15 cellular contexts compared by ENCODE assay signal in genomic region chrX:66918511-66918910, GRCh38.
DNase-seq lines count a peak whose midpoint lies in the region; ATAC-seq and TF ChIP-seq lines count a peak whose summit lies in the region.
"Had no signal": no experiment of that assay in that cellular context is flagged by ENCODE, and none has a peak within 500 bp of the region (broad histone marks: within the 10 kb centered on the region; RNA-seq: fewer than 3 reads in every experiment).

No MANE protein-coding gene starts in this region.

- H3K27ac Mint-ChIP-seq in activated CD4-positive, alpha-beta memory T cell treated with anti-CD3 and anti-CD28 coated beads for 36 hours, result no peak overlapping the region
- H3K27ac Mint-ChIP-seq: CD4-positive, alpha-beta memory T cell; GM23338 had no signal

- H3K4me1 Mint-ChIP-seq in activated CD4-positive, alpha-beta memory T cell treated with anti-CD3 and anti-CD28 coated beads for 36 hours (ENCODE audit: low read depth), result no peaks in the 10 kb centered on the region
- H3K4me1 Mint-ChIP-seq: GM23338 had no signal

- no peak overlapping the region for H3K4me2 ChIP-seq in smooth muscle cell
- H3K4me2 ChIP-seq: A549, GM23338 had no signal

- H3K9me3 ChIP-seq in MG63 (no peaks in the 10 kb centered on the region), right lobe of liver (no peaks in the 10 kb centered on the region), smooth muscle cell (replicated peaks; ENCODE audit: low read depth) (no peaks in the 10 kb centered on the region), prostate gland (no peaks in the 10 kb centered on the region)
- H3K9me3 ChIP-seq: A549, BE2C had no signal

- no peaks in the 10 kb centered on the region for H3F3A ChIP-seq in smooth muscle cell (ENCODE audit: low read depth)

- no peaks in the 10 kb centered on the region for H3K36me3 Mint-ChIP-seq in activated CD4-positive, alpha-beta memory T cell treated with anti-CD3 and anti-CD28 coated beads for 36 hours
- H3K36me3 Mint-ChIP-seq: CD4-positive, alpha-beta memory T cell had no signal

- H3K27ac ChIP-seq in VCaP (peak overlapping the region; percentile 0; the same call in 1 of the 2 replicates), right lobe of liver (no peak overlapping the region), smooth muscle cell (ENCODE audit: low read depth) (peak overlapping the region; percentile 23), prostate gland (no peak overlapping the region)
- H3K27ac ChIP-seq: A549, C4-2B had no signal

- POLR2A ChIA-PET in activated CD4-positive, alpha-beta memory T cell treated with anti-CD3 and anti-CD28 coated beads for 36 hours (lab: Charles Lee), result no interaction called here

- H3K36me3 ChIP-seq in MG63 (no peaks in the 10 kb centered on the region), right lobe of liver (no peaks in the 10 kb centered on the region), smooth muscle cell (ENCODE audit: low read depth) (no peaks in the 10 kb centered on the region), prostate gland (no peaks in the 10 kb centered on the region)
- H3K36me3 ChIP-seq: BE2C had no signal

- TF ChIP-seq CTCF in VCaP (conservative IDR thresholded peaks at IDR 0.05) (no peak), right lobe of liver (IDR thresholded peaks at IDR 0.05) (no peak), smooth muscle cell (IDR thresholded peaks at IDR 0.05; ENCODE audit: borderline replicate concordance, insufficient read depth, poor library complexity, severe bottlenecking) (no peak), prostate gland (IDR thresholded peaks at IDR 0.05) (no peak)

- no peaks in the 10 kb centered on the region for H3K79me2 ChIP-seq in smooth muscle cell (ENCODE audit: low read depth)

- WGBS in right lobe of liver (ENCODE audit: insufficient coverage, low coverage, low lambda C conversion rate, missing lambda C conversion rate), result 29% methylated on average over 1 of the region's 1 CpG
- WGBS in smooth muscle cell (ENCODE audit: low lambda C conversion rate), result 65% methylated on average over 1 of the region's 1 CpG
- 92% methylated on average over 1 of the region's 1 CpG for WGBS in prostate gland

- H3K4me3 ChIP-seq in MG63 (no peak overlapping the region), right lobe of liver (no peak overlapping the region), smooth muscle cell (no peak overlapping the region), prostate gland (no peak overlapping the region)
- H3K4me3 ChIP-seq: A549, GM23338 had no signal

- CTCF ChIA-PET in activated CD4-positive, alpha-beta memory T cell treated with anti-CD3 and anti-CD28 coated beads for 36 hours (lab: Charles Lee), result no interaction called here

- H3K9me3 Mint-ChIP-seq in activated CD4-positive, alpha-beta memory T cell treated with anti-CD3 and anti-CD28 coated beads for 36 hours, result no peaks in the 10 kb centered on the region
- H3K9me3 Mint-ChIP-seq: CD4-positive, alpha-beta memory T cell had no signal

- H3K4me1 ChIP-seq in right lobe of liver (no peaks in the 10 kb centered on the region), smooth muscle cell (ENCODE audit: low read depth) (no peaks in the 10 kb centered on the region), prostate gland (replicated peaks) (no peaks in the 10 kb centered on the region)
- H3K4me1 ChIP-seq: A549, BE2C had no signal

- H4K20me1 ChIP-seq in smooth muscle cell (ENCODE audit: low read depth), result no peaks in the 10 kb centered on the region

- no peaks in the 10 kb centered on the region for H3K27me3 Mint-ChIP-seq in activated CD4-positive, alpha-beta memory T cell treated with anti-CD3 and anti-CD28 coated beads for 36 hours

- no peak for TF ChIP-seq POLR2A in right lobe of liver (IDR thresholded peaks at IDR 0.05)
- TF ChIP-seq POLR2A in prostate gland (IDR thresholded peaks at IDR 0.05), result no peak

- ATAC-seq in right lobe of liver, result peak; percentile 31 to 74 (median 68)
- ATAC-seq in HG03196 (IDR thresholded peaks at IDR 0.05; ENCODE audit: unreplicated experiment), result no peak
- ATAC-seq: A549, GM23338 had no signal

- no peak overlapping the region for H2AFZ ChIP-seq in smooth muscle cell (ENCODE audit: low read depth)
- H2AFZ ChIP-seq: GM23338 had no signal

- intact Hi-C loops in right lobe of liver (cut with DNase I), result no loop called here
- intact Hi-C loops in activated CD4-positive, alpha-beta memory T cell treated with anti-CD3 and anti-CD28 coated beads for 36 hours (cut with micrococcal nuclease), result no loop called here
- intact Hi-C loops in prostate gland (cut with DNase I), result no loop called here

- DNase-seq in MG63, result peak; percentile 2
- no peak for DNase-seq in right lobe of liver
- DNase-seq in smooth muscle cell (lab: John Stamatoyannopoulos, UW; ENCODE audit: unreplicated experiment), result no peak
- no peak for DNase-seq in activated CD4-positive, alpha-beta memory T cell treated with anti-CD3 and anti-CD28 coated beads for 36 hours
- DNase-seq in prostate gland (ENCODE audit: low spot score), result no peak
- DNase-seq: BE2C; CD4-positive, alpha-beta memory T cell; DND-41; GDM1; H7 had no signal

- H3K27me3 ChIP-seq in MG63 (no peaks in the 10 kb centered on the region), right lobe of liver (no peaks in the 10 kb centered on the region), smooth muscle cell (ENCODE audit: low read depth) (no peaks in the 10 kb centered on the region), prostate gland (replicated peaks; ENCODE audit: insufficient read depth) (no peaks in the 10 kb centered on the region)
- H3K27me3 ChIP-seq: BE2C had no signal

- H3K9ac ChIP-seq in smooth muscle cell (ENCODE audit: low read depth), result no peak overlapping the region

- no peak overlapping the region for H3K4me3 Mint-ChIP-seq in activated CD4-positive, alpha-beta memory T cell treated with anti-CD3 and anti-CD28 coated beads for 36 hours
- H3K4me3 Mint-ChIP-seq: CD4-positive, alpha-beta memory T cell; GM23338 had no signal

Comparison
In these comparisons a context has a peak if more than half of its experiments do, and no peak if none do; other contexts are left out.
1. H3K27ac ChIP-seq: peak in VCaP (single experiment) and smooth muscle cell (single experiment); none in right lobe of liver (0 of 3) and prostate gland (0 of 2).